ENCODE assay signal across 8 cellular contexts in genomic region chr3:57227930-57228733, GRCh38. TPM values are rescaled to one million over a fixed set of nuclear protein-coding genes. Genes with fewer than 3 reads are reported as not detected.
DNase-seq lines count a peak whose midpoint lies in the region; ATAC-seq, FAIRE-seq and TF ChIP-seq lines count a peak whose summit lies in the region.

No MANE protein-coding gene starts in this region.

- peaks cover 38% of the 10 kb centered on the region for H4K20me1 ChIP-seq in astrocyte (ENCODE audit: insufficient read depth, low read length)

- DNase-seq in CD8-positive, alpha-beta T cell = peak; percentile 6 to 65 (median 44)
- DNase-seq in astrocyte (ENCODE audit: low read depth) = peak; percentile 46
- peak; percentile 61 for DNase-seq in right atrium auricular region (ENCODE audit: low spot score)
- DNase-seq in posterior vena cava (ENCODE audit: low spot score) = peak; percentile 84

- H3K4me2 ChIP-seq in astrocyte (ENCODE audit: low read length) = peak overlapping the region; percentile 91

- CTCF ChIA-PET in CD8-positive, alpha-beta T cell (lab: Charles Lee) = interaction anchor here (1.0 to 1.1 kb wide), 2 partner anchors 48 to 58 kb away, joined by 3 read pairs; no protein-coding TSS in a partner anchor

- peak overlapping the region; percentile 93 for H3K4me3 Mint-ChIP-seq in CD8-positive, alpha-beta T cell
- peak overlapping the region; percentile 93 for H3K4me3 Mint-ChIP-seq in T-helper 1 cell treated with Interleukin-12 subunit alpha and Interleukin-12 subunit beta and Interleukin-4 antibody, amounts not matched to agents 30 μg/mL and 1 μg/mL, for 36 hours
- peak overlapping the region; percentile 95 for H3K4me3 Mint-ChIP-seq in astrocyte (ENCODE audit: unreplicated experiment)

- H3K36me3 Mint-ChIP-seq in CD8-positive, alpha-beta T cell = peaks cover 7% of the 10 kb centered on the region
- H3K36me3 Mint-ChIP-seq in T-helper 1 cell treated with Interleukin-12 subunit alpha and Interleukin-12 subunit beta and Interleukin-4 antibody, amounts not matched to agents 30 μg/mL and 1 μg/mL, for 36 hours (ENCODE audit: low read depth) = peaks cover 2% of the 10 kb centered on the region
- H3K36me3 Mint-ChIP-seq in astrocyte (ENCODE audit: low read depth, unreplicated experiment) = peaks cover 1% of the 10 kb centered on the region

- no peaks in the 10 kb centered on the region for H3K9me3 ChIP-seq in CD8-positive, alpha-beta T cell (ENCODE audit: low read length)
- H3K9me3 ChIP-seq in astrocyte (ENCODE audit: insufficient read depth, low read depth, low read length) (no peaks in the 10 kb centered on the region), right atrium auricular region (no peaks in the 10 kb centered on the region)

- no peak for FAIRE-seq in astrocyte (lab: Jason Lieb, UNC)

- H3K4me1 ChIP-seq in CD8-positive, alpha-beta T cell (ENCODE audit: insufficient read depth, low read length) = peaks cover 13% of the 10 kb centered on the region
- H3K4me1 ChIP-seq in astrocyte (ENCODE audit: insufficient read depth, low read length) (peaks cover 18% of the 10 kb centered on the region), right atrium auricular region (peaks cover 0 to 23% of the 10 kb centered on the region in 2 donors)

- peak; percentile 50 for ATAC-seq in CD8-positive, alpha-beta T cell
- ATAC-seq in GM19438 (IDR thresholded peaks at IDR 0.05; ENCODE audit: low read depth, unreplicated experiment) = peak; percentile 48
- peak; percentile 19 for ATAC-seq in HG03565 (IDR thresholded peaks at IDR 0.05; ENCODE audit: unreplicated experiment)
- no peak for ATAC-seq in HG03097 (IDR thresholded peaks at IDR 0.05; ENCODE audit: low FRiP score, unreplicated experiment)

- H3K27ac ChIP-seq in CD8-positive, alpha-beta T cell (ENCODE audit: low read depth, low read length) = peak overlapping the region; percentile 68
- H3K27ac ChIP-seq in astrocyte (ENCODE audit: low read depth, low read length) (peak overlapping the region; percentile 88), right atrium auricular region (peak overlapping the region; percentile 89 to 91)

- no peaks in the 10 kb centered on the region for H3K27me3 ChIP-seq in CD8-positive, alpha-beta T cell (ENCODE audit: insufficient read depth, low read length)
- H3K27me3 ChIP-seq in astrocyte (ENCODE audit: insufficient read depth, low read length) (no peaks in the 10 kb centered on the region), right atrium auricular region (no peaks in the 10 kb centered on the region)

- H3K4me3 ChIP-seq in CD8-positive, alpha-beta T cell (ENCODE audit: low read depth, low read length) = peak overlapping the region; percentile 91
- H3K4me3 ChIP-seq in astrocyte (ENCODE audit: insufficient read depth, low read depth, low read length) (peak overlapping the region; percentile 82), right atrium auricular region (peak overlapping the region; percentile 71 to 78)

- peaks cover 49% of the 10 kb centered on the region for H3K79me2 ChIP-seq in astrocyte (ENCODE audit: insufficient read depth, low read length)

- intact Hi-C loops in CD8-positive, alpha-beta T cell (cut with DNase I, micrococcal nuclease) = loop anchor here (1.0 to 10.0 kb wide), 13 partner anchors 58 to 1204 kb away; partner anchors contain the start of genes DENND6A (in 2 of the 2), PDE12 (in 2 of the 2), SLMAP (in 2 of the 2) and ABHD6 (in 1 of the 2)
- intact Hi-C loops in posterior vena cava (cut with DNase I) = loop anchor here in 1 of 2 donors (10.0 kb wide), 3 partner anchors 53 to 223 kb away; no protein-coding TSS in a partner anchor

- peak overlapping the region; percentile 87 for H2AFZ ChIP-seq in astrocyte (ENCODE audit: low read depth, low read length)

- H3K9me3 Mint-ChIP-seq in CD8-positive, alpha-beta T cell = no peaks in the 10 kb centered on the region
- H3K9me3 Mint-ChIP-seq in T-helper 1 cell treated with Interleukin-12 subunit alpha and Interleukin-12 subunit beta and Interleukin-4 antibody, amounts not matched to agents 30 μg/mL and 1 μg/mL, for 36 hours = no peaks in the 10 kb centered on the region
- H3K9me3 Mint-ChIP-seq in astrocyte (ENCODE audit: unreplicated experiment) = no peaks in the 10 kb centered on the region

- no peaks in the 10 kb centered on the region for H3K36me3 ChIP-seq in CD8-positive, alpha-beta T cell (ENCODE audit: insufficient read depth, low read length)
- no peaks in the 10 kb centered on the region for H3K36me3 ChIP-seq in astrocyte (ENCODE audit: insufficient read depth, low read length)
- no peaks in the 10 kb centered on the region for H3K36me3 ChIP-seq in right atrium auricular region

- H3K9ac ChIP-seq in astrocyte (ENCODE audit: low read length) = peak overlapping the region; percentile 88

- POLR2A ChIA-PET in CD8-positive, alpha-beta T cell (lab: Charles Lee) = interaction anchor here (0.9 to 1.1 kb wide), 2 partner anchors 25 to 29 kb away, joined by 3 read pairs; no protein-coding TSS in a partner anchor

- TF ChIP-seq CTCF in CD8-positive, alpha-beta T cell (IDR thresholded peaks at IDR 0.05) = no peak
- TF ChIP-seq CTCF in astrocyte (IDR thresholded peaks at IDR 0.05; ENCODE audit: insufficient read depth, low read depth, low read length) = no peak
- no peak for TF ChIP-seq CTCF in right atrium auricular region (IDR thresholded peaks at IDR 0.05)

- H3K27ac Mint-ChIP-seq in CD8-positive, alpha-beta T cell = peak overlapping the region; percentile 89
- peak overlapping the region; percentile 84 for H3K27ac Mint-ChIP-seq in T-helper 1 cell treated with Interleukin-12 subunit alpha and Interleukin-12 subunit beta and Interleukin-4 antibody, amounts not matched to agents 30 μg/mL and 1 μg/mL, for 36 hours
- H3K27ac Mint-ChIP-seq in astrocyte (ENCODE audit: unreplicated experiment) = peak overlapping the region; percentile 62

- H3K4me1 Mint-ChIP-seq in CD8-positive, alpha-beta T cell (ENCODE audit: low read depth) = peaks cover 34% of the 10 kb centered on the region
- H3K4me1 Mint-ChIP-seq in T-helper 1 cell treated with Interleukin-12 subunit alpha and Interleukin-12 subunit beta and Interleukin-4 antibody, amounts not matched to agents 30 μg/mL and 1 μg/mL, for 36 hours (ENCODE audit: low read depth) = peaks cover 24% of the 10 kb centered on the region
- peaks cover 9% of the 10 kb centered on the region for H3K4me1 Mint-ChIP-seq in astrocyte (ENCODE audit: low read depth, unreplicated experiment)

- no peaks in the 10 kb centered on the region for H3K27me3 Mint-ChIP-seq in CD8-positive, alpha-beta T cell (ENCODE audit: low read depth)
- no peaks in the 10 kb centered on the region for H3K27me3 Mint-ChIP-seq in T-helper 1 cell treated with Interleukin-12 subunit alpha and Interleukin-12 subunit beta and Interleukin-4 antibody, amounts not matched to agents 30 μg/mL and 1 μg/mL, for 36 hours (ENCODE audit: low read depth)
- H3K27me3 Mint-ChIP-seq in astrocyte (ENCODE audit: low read depth, unreplicated experiment) = no peaks in the 10 kb centered on the region

RNA-seq across cellular contexts. Expression of gene APPL1, which starts 0.6 kb away (rescaled TPM):
- 10 to 100 TPM; 19.3 to 23.4 TPM for total RNA-seq in CD8-positive, alpha-beta T cell
- total RNA-seq in astrocyte (25.3 and 27.7 TPM in 2 replicates), right atrium auricular region (10 to 100 TPM; 31.6 to 38.1 TPM), posterior vena cava (10 to 100 TPM; 43.5 to 50.6 TPM)

RNA-seq across cellular contexts. Expression of gene HESX1, which starts 28.4 kb away (rescaled TPM):
- not detected for total RNA-seq in CD8-positive, alpha-beta T cell
- total RNA-seq in astrocyte (0.67 and 1.1 TPM in 2 replicates), right atrium auricular region (1 to 10 TPM in 1 of 2 donors, under 1 TPM in 1; 0.75 to 1.2 TPM), posterior vena cava (under 1 TPM; 0.62 to 0.83 TPM)
